In genomic region chr1:174971466-174971865, GRCh38 we compare ENCODE assay signal across 18 cellular contexts. TPM values are rescaled to one million over a fixed set of nuclear protein-coding genes. Genes with fewer than 3 reads are reported as not detected.
DNase-seq lines count a peak whose midpoint lies in the region; ATAC-seq, FAIRE-seq and TF ChIP-seq lines count a peak whose summit lies in the region.
"Had no signal": no experiment of that assay in that cellular context is flagged by ENCODE, and none has a peak within 500 bp of the region (broad histone marks: within the 10 kb centered on the region; RNA-seq: fewer than 3 reads in every experiment).

No MANE protein-coding gene starts in this region.

- H3K4me3 ChIP-seq in K562, result no peak overlapping the region
- no peak overlapping the region for H3K4me3 ChIP-seq in suprapubic skin
- H3K4me3 ChIP-seq: body of pancreas, heart right ventricle had no signal

- no peaks in the 10 kb centered on the region for H3K9me3 Mint-ChIP-seq in T-helper 2 cell treated with Interferon-gamma antibody and Interleukin-4, amounts not matched to agents 5 μg/mL and 100 μg/mL, for 36 hours
- H3K9me3 Mint-ChIP-seq in IgD-negative memory B cell, result no peaks in the 10 kb centered on the region
- no peaks in the 10 kb centered on the region for H3K9me3 Mint-ChIP-seq in natural killer cell treated with Interleukin-12 subunit alpha and Interleukin-12 subunit beta and Interleukin-15 and Interleukin-18, amount 100 ng/mL, for 72 hours
- H3K9me3 Mint-ChIP-seq: activated T-helper 2 cell treated with anti-CD3 and anti-CD28 coated beads, Interferon-gamma antibody, Interleukin-2, Interleukin-4, amounts not matched to agents 10 μg/mL and 5 μg/mL and 100 μg/mL, durations not matched to agents 14 hours and 24 hours and 36 hours had no signal

- 0 out of 3 replicates have a peak, but pooled peaks have one; percentile 13 for ATAC-seq in K562
- no peak for ATAC-seq in natural killer cell treated with Interleukin-12 subunit alpha and Interleukin-12 subunit beta and Interleukin-15 and Interleukin-18, amount 100 ng/mL, for 72 hours
- no peak for ATAC-seq in HG02571 (IDR thresholded peaks at IDR 0.05; ENCODE audit: unreplicated experiment)
- ATAC-seq: body of pancreas, heart right ventricle had no signal

- no peaks in the 10 kb centered on the region for H3K27me3 Mint-ChIP-seq in T-helper 2 cell treated with Interferon-gamma antibody and Interleukin-4, amounts not matched to agents 5 μg/mL and 100 μg/mL, for 36 hours (ENCODE audit: low read depth)
- H3K27me3 Mint-ChIP-seq in IgD-negative memory B cell, result no peaks in the 10 kb centered on the region
- no peaks in the 10 kb centered on the region for H3K27me3 Mint-ChIP-seq in natural killer cell treated with Interleukin-12 subunit alpha and Interleukin-12 subunit beta and Interleukin-15 and Interleukin-18, amount 100 ng/mL, for 72 hours

- peaks cover 38% of the 10 kb centered on the region for H3K36me3 Mint-ChIP-seq in T-helper 2 cell treated with Interferon-gamma antibody and Interleukin-4, amounts not matched to agents 5 μg/mL and 100 μg/mL, for 36 hours (ENCODE audit: low read depth)
- H3K36me3 Mint-ChIP-seq in IgD-negative memory B cell, result peaks cover 15% of the 10 kb centered on the region
- H3K36me3 Mint-ChIP-seq in natural killer cell treated with Interleukin-12 subunit alpha and Interleukin-12 subunit beta and Interleukin-15 and Interleukin-18, amount 100 ng/mL, for 72 hours, result peaks cover 6% of the 10 kb centered on the region

- H4K20me1 ChIP-seq in K562 (replicated peaks; ENCODE audit: control insufficient read depth, insufficient read depth, low read length), result no peaks in the 10 kb centered on the region

- intact Hi-C loops in K562 (cut with micrococcal nuclease), result no loop called here

- H2AFZ ChIP-seq in K562 (ENCODE audit: low read depth, low read length), result no peak overlapping the region

- no peak for TF ChIP-seq EP300 in K562 (IDR thresholded peaks at IDR 0.05; ENCODE audit: low read length)
- no peak for TF ChIP-seq EP300 in suprapubic skin (IDR thresholded peaks at IDR 0.05)

- H3K4me1 ChIP-seq in K562 (replicated peaks in 1 of 2; ENCODE audit: control insufficient read depth in 2 of 2, insufficient read depth in 2 of 2, low read length in 2 of 2) (peaks cover 0 to 36% of the 10 kb centered on the region in 2 experiments; a peak in 3 of 5 replicates), suprapubic skin (peaks cover 56% of the 10 kb centered on the region)

- H3K4me3 Mint-ChIP-seq in T-helper 2 cell treated with Interferon-gamma antibody and Interleukin-4, amounts not matched to agents 5 μg/mL and 100 μg/mL, for 36 hours, result peak overlapping the region; percentile 54
- H3K4me3 Mint-ChIP-seq in IgD-negative memory B cell, result peak overlapping the region in 2 of 4 donors; percentile 66 to 79
- H3K4me3 Mint-ChIP-seq in natural killer cell treated with Interleukin-12 subunit alpha and Interleukin-12 subunit beta and Interleukin-15 and Interleukin-18, amount 100 ng/mL, for 72 hours, result peak overlapping the region; percentile 76

- in situ Hi-C loops in K562 (cut with MboI), result no loop called here

- H3K9me1 ChIP-seq in K562 (ENCODE audit: control insufficient read depth, insufficient read depth, low read length), result no peaks in the 10 kb centered on the region

- no peak for TF ChIP-seq RAD21 in K562 (CRISPR knock-in tag; conservative IDR thresholded peaks at IDR 0.05 in 1 of 2, IDR thresholded peaks at IDR 0.05 in 1 of 2)

- CTCF ChIA-PET in K562 (lab: Yijun Ruan, JAX; ENCODE audit: low intra/inter-chr PET ratio), result no interaction called here

- POLR2A ChIA-PET in K562 (lab: Yijun Ruan, JAX), result interaction anchor here (0.7 to 1.7 kb wide), 4 partner anchors 9 to 28 kb away, joined by 3 to 5 read pairs (median 4); no protein-coding TSS in a partner anchor

- no peak overlapping the region; the same call in 1 of the 2 replicates for H3K4me2 ChIP-seq in K562 (ENCODE audit: insufficient read depth, low read length)

- H3K79me2 ChIP-seq in K562 (ENCODE audit: control insufficient read depth, insufficient read depth, low read length), result peaks cover 2% of the 10 kb centered on the region; the same call in 1 of the 3 replicates

- H3K9me3 ChIP-seq in K562 (replicated peaks; ENCODE audit: control insufficient read depth, insufficient read depth, low read depth, low read length) (no peaks in the 10 kb centered on the region), suprapubic skin (no peaks in the 10 kb centered on the region)
- H3K9me3 ChIP-seq: body of pancreas, heart right ventricle had no signal

- H3K27me3 ChIP-seq in K562 (ENCODE audit: control insufficient read depth in 2 of 2, insufficient read depth in 2 of 2, low read length in 2 of 2) (no peaks in the 10 kb centered on the region), suprapubic skin (no peaks in the 10 kb centered on the region)
- H3K27me3 ChIP-seq: body of pancreas, heart right ventricle had no signal

- BruUV-seq in K562 (replicated peaks; lab: Mats Ljungman, UMichigan), result no TSS peak

- H3K36me3 ChIP-seq in K562 (ENCODE audit: control insufficient read depth, insufficient read depth, low read length) (peaks cover 18% of the 10 kb centered on the region), suprapubic skin (no peaks in the 10 kb centered on the region)

- no peak for TF ChIP-seq POLR2A in K562 (conservative IDR thresholded peaks at IDR 0.05)
- no peak for TF ChIP-seq POLR2A in suprapubic skin (IDR thresholded peaks at IDR 0.05)

- H3K4me1 Mint-ChIP-seq in T-helper 2 cell treated with Interferon-gamma antibody and Interleukin-4, amounts not matched to agents 5 μg/mL and 100 μg/mL, for 36 hours (ENCODE audit: low read depth), result peaks cover 48% of the 10 kb centered on the region
- H3K4me1 Mint-ChIP-seq in IgD-negative memory B cell, result peaks cover 29 to 38% (median 33%) of the 10 kb centered on the region in 3 donors
- peaks cover 51 to 53% of the 10 kb centered on the region in 2 donors for H3K4me1 Mint-ChIP-seq in natural killer cell treated with Interleukin-12 subunit alpha and Interleukin-12 subunit beta and Interleukin-15 and Interleukin-18, amount 100 ng/mL, for 72 hours (ENCODE audit: low read depth in 2 of 2)

- no peak overlapping the region for H3K9ac ChIP-seq in K562 (ENCODE audit: insufficient read depth in 1 of 2, low read depth in 2 of 2, low read length in 2 of 2)

- TF ChIP-seq CTCF in K562 (IDR thresholded peaks at IDR 0.05 in 2 of 3, conservative IDR thresholded peaks at IDR 0.05 in 1 of 3; ENCODE audit: insufficient read depth in 2 of 3, low read depth in 1 of 3, low read length in 3 of 3), result no peak
- TF ChIP-seq CTCF in suprapubic skin (IDR thresholded peaks at IDR 0.05), result no peak

- H3K27ac ChIP-seq in K562 (ENCODE audit: extremely low read depth, low read depth, low read length) (peak overlapping the region; percentile 2; the same call in 2 of the 3 replicates), suprapubic skin (no peak overlapping the region)
- H3K27ac ChIP-seq: body of pancreas had no signal

- no peak for DNase-seq in T-helper 2 cell treated with Interferon-gamma antibody and Interleukin-4, amounts not matched to agents 5 μg/mL and 100 μg/mL, for 36 hours (ENCODE audit: low spot score)
- no peak for DNase-seq in T-helper 2 cell
- DNase-seq in K562 (ENCODE audit: extremely low read depth in 1 of 4, low spot score in 3 of 4), result no peak
- DNase-seq in natural killer cell treated with Interleukin-12 subunit alpha and Interleukin-12 subunit beta and Interleukin-15 and Interleukin-18, amount 100 ng/mL, for 72 hours (ENCODE audit: low spot score), result no peak
- no peak for DNase-seq in NCI-H2171 treated with DMSO at 0.1 percent for 48 hours (lab: John Stamatoyannopoulos, UW)
- DNase-seq in suprapubic skin (ENCODE audit: low spot score in 2 of 2), result no peak
- DNase-seq: 8988T, body of pancreas, dermis blood vessel endothelial cell, heart right ventricle, kidney glomerular epithelial cell, NCI-H187, NCI-H524, SW 1271 had no signal

- FAIRE-seq in K562 (lab: Jason Lieb, UNC), result no peak
- FAIRE-seq: G401.6 had no signal

- peak overlapping the region; percentile 7 for H3K27ac Mint-ChIP-seq in T-helper 2 cell treated with Interferon-gamma antibody and Interleukin-4, amounts not matched to agents 5 μg/mL and 100 μg/mL, for 36 hours
- H3K27ac Mint-ChIP-seq in IgD-negative memory B cell, result peak overlapping the region; percentile 76 to 90 (median 77)
- H3K27ac Mint-ChIP-seq in natural killer cell treated with Interleukin-12 subunit alpha and Interleukin-12 subunit beta and Interleukin-15 and Interleukin-18, amount 100 ng/mL, for 72 hours, result peak overlapping the region; percentile 70 to 92
- H3K27ac Mint-ChIP-seq: activated T-helper 2 cell treated with anti-CD3 and anti-CD28 coated beads, Interferon-gamma antibody, Interleukin-2, Interleukin-4, amounts not matched to agents 10 μg/mL and 5 μg/mL and 100 μg/mL, durations not matched to agents 14 hours and 24 hours and 36 hours had no signal

RNA-seq across cellular contexts. Expression of gene CACYBP, which starts 28.3 kb away (rescaled TPM):
- polyA plus RNA-seq in IgD-negative memory B cell (158 TPM), K562 (2011; rRNA removed) (96.9 and 147 TPM in 2 replicates), K562 (2014; fragmentation: Illumina TruSeq; extraction: Trizol) (455 and 517 TPM in 2 replicates), K562 (2014; fragmentation: Nextera tagmentation; extraction: Ambion mirVana) (100 to 1,000 TPM; 468 to 510 TPM), K562 (2014; rRNA removed) (1,244 and 1,576 TPM in 2 replicates)
- 23.3 and 112 TPM in 2 replicates for total RNA-seq in K562 (2011; cell fraction: chromatin; rRNA removed; ENCODE audit: low replicate concordance)
- total RNA-seq in K562 (2011; cell fraction: nucleolus; rRNA removed), result 24.3 and 27.0 TPM in 2 replicates
- 34.6 and 38.8 TPM in 2 replicates for total RNA-seq in K562 (2011; cell fraction: nucleoplasm; rRNA removed)
- total RNA-seq in K562 (2014; rRNA removed) (696 and 1,428 TPM in 2 replicates), K562 (2014; rRNA removed; fragmentation: Illumina TruSeq; extraction: Trizol) (461 and 476 TPM in 2 replicates), K562 (2015; rRNA removed; fragmentation: Illumina TruSeq; extraction: Trizol) (488 and 504 TPM in 2 replicates), K562 (2021) (337 and 346 TPM in 2 replicates), suprapubic skin (10 to 100 TPM; 41.8 to 66.7 (median 64.5) TPM)
- 33.9 and 55.7 TPM in 2 replicates for polyA plus RNA-seq in K562 (2011; cell fraction: cytosol; rRNA removed)
- polyA plus RNA-seq in K562 (2011; cell fraction: nucleus; rRNA removed), result 25.6 and 30.5 TPM in 2 replicates
- 217 and 328 TPM in 2 replicates for polyA plus RNA-seq in K562 (2012)
- 106 and 118 TPM in 2 replicates for polyA minus RNA-seq in K562 (2011; rRNA and poly(A)+ RNA removed)
- polyA minus RNA-seq in K562 (2011; cell fraction: cytosol; rRNA and poly(A)+ RNA removed), result 54.5 and 56.8 TPM in 2 replicates
- polyA minus RNA-seq in K562 (2011; cell fraction: nucleus; rRNA and poly(A)+ RNA removed), result 30.0 and 70.6 TPM in 2 replicates
- 100 to 1,000 TPM; 199 to 288 TPM for total RNA-seq in natural killer cell treated with Interleukin-12 subunit alpha and Interleukin-12 subunit beta and Interleukin-15 and Interleukin-18, amount 100 ng/mL, for 72 hours

RNA-seq across cellular contexts. Expression of gene MRPS14, which starts 51.8 kb away (rescaled TPM):
- polyA plus RNA-seq in IgD-negative memory B cell (43.4 TPM), K562 (2011; rRNA removed) (64.1 and 78.2 TPM in 2 replicates), K562 (2014; fragmentation: Illumina TruSeq; extraction: Trizol) (41.6 and 52.1 TPM in 2 replicates), K562 (2014; fragmentation: Nextera tagmentation; extraction: Ambion mirVana) (100 to 1,000 TPM; 215 to 231 TPM), K562 (2014; rRNA removed) (55.3 and 74.1 TPM in 2 replicates)
- total RNA-seq in K562 (2011; cell fraction: chromatin; rRNA removed; ENCODE audit: low replicate concordance), result 21.1 and 37.3 TPM in 2 replicates
- 16.8 and 19.3 TPM in 2 replicates for total RNA-seq in K562 (2011; cell fraction: nucleolus; rRNA removed)
- 28.0 and 54.0 TPM in 2 replicates for total RNA-seq in K562 (2011; cell fraction: nucleoplasm; rRNA removed)
- total RNA-seq in K562 (2014; rRNA removed) (36.2 and 54.9 TPM in 2 replicates), K562 (2014; rRNA removed; fragmentation: Illumina TruSeq; extraction: Trizol) (52.1 and 54.4 TPM in 2 replicates), K562 (2015; rRNA removed; fragmentation: Illumina TruSeq; extraction: Trizol) (32.5 and 38.1 TPM in 2 replicates), K562 (2021) (50.2 and 51.9 TPM in 2 replicates), suprapubic skin (10 to 100 TPM; 12.7 to 22.9 (median 17.9) TPM)
- polyA plus RNA-seq in K562 (2011; cell fraction: cytosol; rRNA removed), result 29.7 and 49.3 TPM in 2 replicates
- polyA plus RNA-seq in K562 (2011; cell fraction: nucleus; rRNA removed), result 45.1 and 60.4 TPM in 2 replicates
- 34.4 and 50.9 TPM in 2 replicates for polyA plus RNA-seq in K562 (2012)
- polyA minus RNA-seq in K562 (2011; rRNA and poly(A)+ RNA removed), result 36.3 and 40.6 TPM in 2 replicates
- polyA minus RNA-seq in K562 (2011; cell fraction: cytosol; rRNA and poly(A)+ RNA removed), result 11.5 and 13.2 TPM in 2 replicates
- polyA minus RNA-seq in K562 (2011; cell fraction: nucleus; rRNA and poly(A)+ RNA removed), result 16.8 and 28.3 TPM in 2 replicates
- total RNA-seq in natural killer cell treated with Interleukin-12 subunit alpha and Interleukin-12 subunit beta and Interleukin-15 and Interleukin-18, amount 100 ng/mL, for 72 hours, result 10 to 100 TPM; 23.9 to 34.7 TPM

Comparison
In these comparisons a context has a peak if more than half of its experiments do, and no peak if none do; other contexts are left out.
1. H3K27ac Mint-ChIP-seq: peak in every context shown above with its lines; median percentile 81 in natural killer cell treated with Interleukin-12 subunit alpha and Interleukin-12 subunit beta and Interleukin-15 and Interleukin-18, amount 100 ng/mL, for 72 hours; 77 in IgD-negative memory B cell; 7 in T-helper 2 cell treated with Interferon-gamma antibody and Interleukin-4, amounts not matched to agents 5 μg/mL and 100 μg/mL, for 36 hours.